In the genomic region with DNA sequence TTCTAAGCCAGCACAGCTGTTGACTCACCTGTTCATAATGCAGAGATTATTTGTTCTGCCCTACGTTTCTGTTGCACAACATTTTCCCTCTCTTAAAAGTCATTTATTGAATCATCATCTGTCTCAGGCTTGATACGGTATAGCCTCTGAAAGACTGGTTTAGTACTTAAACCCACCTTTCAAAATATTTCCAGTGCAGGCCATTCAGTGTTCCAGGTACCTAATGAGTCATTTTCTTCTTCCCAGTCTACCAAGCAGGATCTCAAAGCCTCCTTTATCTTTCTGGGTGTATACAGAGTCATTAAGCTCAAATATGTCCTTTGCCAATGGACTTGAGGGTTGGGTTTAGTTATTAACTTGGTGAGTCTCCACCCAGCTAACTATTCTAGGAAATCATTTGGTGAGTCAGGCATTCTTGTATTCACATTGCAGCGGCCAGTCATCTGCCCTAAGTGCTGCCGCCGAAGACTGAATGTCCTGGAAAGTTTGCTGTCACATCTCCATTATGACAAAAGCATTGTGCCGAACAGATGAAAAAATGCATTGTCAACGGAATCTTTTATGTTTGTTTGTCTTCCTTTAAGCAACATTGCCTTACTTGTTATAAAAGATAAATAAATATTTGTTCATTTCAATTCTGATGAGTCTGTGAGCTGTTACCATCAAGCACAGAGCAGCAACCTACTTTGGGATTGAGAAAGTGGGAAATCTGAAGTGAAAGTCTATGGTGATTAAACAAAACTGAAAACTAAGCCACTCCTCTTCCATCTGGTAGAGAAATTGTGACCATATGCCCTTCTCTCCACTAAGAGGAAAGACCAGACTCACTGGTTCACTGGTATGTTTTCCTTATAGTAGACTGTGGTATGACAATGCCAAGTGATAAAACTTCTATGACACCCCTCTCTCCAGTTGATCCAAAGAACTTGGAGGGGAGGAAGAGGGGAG, we compare ENCODE assay signal across 1 cellular context.
TF ChIP-seq lines count a peak whose summit lies in the region.

No MANE protein-coding gene starts in this region.

TF ChIP-seq in GM23338, 12 proteins besides CTCF, POLR2A, EP300 and RAD21 (continued from another document):
- TF ChIP-seq, protein P1, sequence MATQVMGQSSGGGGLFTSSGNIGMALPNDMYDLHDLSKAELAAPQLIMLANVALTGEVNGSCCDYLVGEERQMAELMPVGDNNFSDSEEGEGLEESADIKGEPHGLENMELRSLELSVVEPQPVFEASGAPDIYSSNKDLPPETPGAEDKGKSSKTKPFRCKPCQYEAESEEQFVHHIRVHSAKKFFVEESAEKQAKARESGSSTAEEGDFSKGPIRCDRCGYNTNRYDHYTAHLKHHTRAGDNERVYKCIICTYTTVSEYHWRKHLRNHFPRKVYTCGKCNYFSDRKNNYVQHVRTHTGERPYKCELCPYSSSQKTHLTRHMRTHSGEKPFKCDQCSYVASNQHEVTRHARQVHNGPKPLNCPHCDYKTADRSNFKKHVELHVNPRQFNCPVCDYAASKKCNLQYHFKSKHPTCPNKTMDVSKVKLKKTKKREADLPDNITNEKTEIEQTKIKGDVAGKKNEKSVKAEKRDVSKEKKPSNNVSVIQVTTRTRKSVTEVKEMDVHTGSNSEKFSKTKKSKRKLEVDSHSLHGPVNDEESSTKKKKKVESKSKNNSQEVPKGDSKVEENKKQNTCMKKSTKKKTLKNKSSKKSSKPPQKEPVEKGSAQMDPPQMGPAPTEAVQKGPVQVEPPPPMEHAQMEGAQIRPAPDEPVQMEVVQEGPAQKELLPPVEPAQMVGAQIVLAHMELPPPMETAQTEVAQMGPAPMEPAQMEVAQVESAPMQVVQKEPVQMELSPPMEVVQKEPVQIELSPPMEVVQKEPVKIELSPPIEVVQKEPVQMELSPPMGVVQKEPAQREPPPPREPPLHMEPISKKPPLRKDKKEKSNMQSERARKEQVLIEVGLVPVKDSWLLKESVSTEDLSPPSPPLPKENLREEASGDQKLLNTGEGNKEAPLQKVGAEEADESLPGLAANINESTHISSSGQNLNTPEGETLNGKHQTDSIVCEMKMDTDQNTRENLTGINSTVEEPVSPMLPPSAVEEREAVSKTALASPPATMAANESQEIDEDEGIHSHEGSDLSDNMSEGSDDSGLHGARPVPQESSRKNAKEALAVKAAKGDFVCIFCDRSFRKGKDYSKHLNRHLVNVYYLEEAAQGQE (IDR thresholded peaks at IDR 0.05; ENCODE audit: unreplicated experiment), result no peak
- TF ChIP-seq, protein P2, sequence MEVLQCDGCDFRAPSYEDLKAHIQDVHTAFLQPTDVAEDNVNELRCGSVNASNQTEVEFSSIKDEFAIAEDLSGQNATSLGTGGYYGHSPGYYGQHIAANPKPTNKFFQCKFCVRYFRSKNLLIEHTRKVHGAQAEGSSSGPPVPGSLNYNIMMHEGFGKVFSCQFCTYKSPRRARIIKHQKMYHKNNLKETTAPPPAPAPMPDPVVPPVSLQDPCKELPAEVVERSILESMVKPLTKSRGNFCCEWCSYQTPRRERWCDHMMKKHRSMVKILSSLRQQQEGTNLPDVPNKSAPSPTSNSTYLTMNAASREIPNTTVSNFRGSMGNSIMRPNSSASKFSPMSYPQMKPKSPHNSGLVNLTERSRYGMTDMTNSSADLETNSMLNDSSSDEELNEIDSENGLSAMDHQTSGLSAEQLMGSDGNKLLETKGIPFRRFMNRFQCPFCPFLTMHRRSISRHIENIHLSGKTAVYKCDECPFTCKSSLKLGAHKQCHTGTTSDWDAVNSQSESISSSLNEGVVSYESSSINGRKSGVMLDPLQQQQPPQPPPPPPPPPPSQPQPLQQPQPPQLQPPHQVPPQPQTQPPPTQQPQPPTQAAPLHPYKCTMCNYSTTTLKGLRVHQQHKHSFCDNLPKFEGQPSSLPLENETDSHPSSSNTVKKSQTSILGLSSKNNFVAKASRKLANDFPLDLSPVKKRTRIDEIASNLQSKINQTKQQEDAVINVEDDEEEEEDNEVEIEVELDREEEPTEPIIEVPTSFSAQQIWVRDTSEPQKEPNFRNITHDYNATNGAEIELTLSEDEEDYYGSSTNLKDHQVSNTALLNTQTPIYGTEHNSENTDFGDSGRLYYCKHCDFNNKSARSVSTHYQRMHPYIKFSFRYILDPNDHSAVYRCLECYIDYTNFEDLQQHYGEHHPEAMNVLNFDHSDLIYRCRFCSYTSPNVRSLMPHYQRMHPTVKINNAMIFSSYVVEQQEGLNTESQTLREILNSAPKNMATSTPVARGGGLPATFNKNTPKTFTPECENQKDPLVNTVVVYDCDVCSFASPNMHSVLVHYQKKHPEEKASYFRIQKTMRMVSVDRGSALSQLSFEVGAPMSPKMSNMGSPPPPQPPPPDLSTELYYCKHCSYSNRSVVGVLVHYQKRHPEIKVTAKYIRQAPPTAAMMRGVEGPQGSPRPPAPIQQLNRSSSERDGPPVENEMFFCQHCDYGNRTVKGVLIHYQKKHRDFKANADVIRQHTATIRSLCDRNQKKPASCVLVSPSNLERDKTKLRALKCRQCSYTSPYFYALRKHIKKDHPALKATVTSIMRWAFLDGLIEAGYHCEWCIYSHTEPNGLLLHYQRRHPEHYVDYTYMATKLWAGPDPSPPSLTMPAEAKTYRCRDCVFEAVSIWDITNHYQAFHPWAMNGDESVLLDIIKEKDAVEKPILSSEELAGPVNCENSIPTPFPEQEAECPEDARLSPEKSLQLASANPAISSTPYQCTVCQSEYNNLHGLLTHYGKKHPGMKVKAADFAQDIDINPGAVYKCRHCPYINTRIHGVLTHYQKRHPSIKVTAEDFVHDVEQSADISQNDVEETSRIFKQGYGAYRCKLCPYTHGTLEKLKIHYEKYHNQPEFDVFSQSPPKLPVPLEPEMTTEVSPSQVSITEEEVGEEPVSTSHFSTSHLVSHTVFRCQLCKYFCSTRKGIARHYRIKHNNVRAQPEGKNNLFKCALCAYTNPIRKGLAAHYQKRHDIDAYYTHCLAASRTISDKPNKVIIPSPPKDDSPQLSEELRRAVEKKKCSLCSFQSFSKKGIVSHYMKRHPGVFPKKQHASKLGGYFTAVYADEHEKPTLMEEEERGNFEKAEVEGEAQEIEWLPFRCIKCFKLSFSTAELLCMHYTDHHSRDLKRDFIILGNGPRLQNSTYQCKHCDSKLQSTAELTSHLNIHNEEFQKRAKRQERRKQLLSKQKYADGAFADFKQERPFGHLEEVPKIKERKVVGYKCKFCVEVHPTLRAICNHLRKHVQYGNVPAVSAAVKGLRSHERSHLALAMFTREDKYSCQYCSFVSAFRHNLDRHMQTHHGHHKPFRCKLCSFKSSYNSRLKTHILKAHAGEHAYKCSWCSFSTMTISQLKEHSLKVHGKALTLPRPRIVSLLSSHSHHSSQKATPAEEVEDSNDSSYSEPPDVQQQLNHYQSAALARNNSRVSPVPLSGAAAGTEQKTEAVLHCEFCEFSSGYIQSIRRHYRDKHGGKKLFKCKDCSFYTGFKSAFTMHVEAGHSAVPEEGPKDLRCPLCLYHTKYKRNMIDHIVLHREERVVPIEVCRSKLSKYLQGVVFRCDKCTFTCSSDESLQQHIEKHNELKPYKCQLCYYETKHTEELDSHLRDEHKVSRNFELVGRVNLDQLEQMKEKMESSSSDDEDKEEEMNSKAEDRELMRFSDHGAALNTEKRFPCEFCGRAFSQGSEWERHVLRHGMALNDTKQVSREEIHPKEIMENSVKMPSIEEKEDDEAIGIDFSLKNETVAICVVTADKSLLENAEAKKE (CRISPR knock-in tag; IDR thresholded peaks at IDR 0.05), result no peak
- TF ChIP-seq EZH2 (IDR thresholded peaks at IDR 0.05; ENCODE audit: low read depth, unreplicated experiment) (no peak), STAT1 (IDR thresholded peaks at IDR 0.05; ENCODE audit: unreplicated experiment) (no peak), JUNB (IDR thresholded peaks at IDR 0.05; ENCODE audit: unreplicated experiment) (no peak), ZNF114 (CRISPR knock-in tag; IDR thresholded peaks at IDR 0.05) (no peak), EZH2phosphoT487 (IDR thresholded peaks at IDR 0.05; ENCODE audit: unreplicated experiment) (no peak)
